21 cellular contexts compared by ENCODE assay signal in genomic region chr12:112575559-112576067, GRCh38.
"Had no signal": no experiment of that assay in that cellular context is flagged by ENCODE, and none has a peak within 500 bp of the region (broad histone marks: within the 10 kb centered on the region; RNA-seq: fewer than 3 reads in every experiment).

No MANE protein-coding gene starts in this region.

- H3K27ac Mint-ChIP-seq: activated B cell treated with CpG ODN at 0.5 μM for 24 hours; activated CD4-positive, alpha-beta memory T cell treated with anti-CD3 and anti-CD28 coated beads, Interleukin-2, amount 10 ng/mL, durations not matched to agents 7 days and 5 days; activated naive CD8-positive, alpha-beta T cell treated with anti-CD3 and anti-CD28 coated beads, Interleukin-2, amount 10 ng/mL, durations not matched to agents 7 days and 5 days; activated T-helper 17 cell treated with anti-CD3 and anti-CD28 coated beads, Interleukin-2, amount 50 U/mL, for 72 hours; nephron; T-helper 2 cell treated with Interferon-gamma antibody and Interleukin-4, amounts not matched to agents 5 μg/mL and 100 μg/mL, for 36 hours had no signal

- H3K4me3 Mint-ChIP-seq: activated B cell treated with CpG ODN at 0.5 μM for 24 hours; activated CD4-positive, alpha-beta memory T cell treated with anti-CD3 and anti-CD28 coated beads, Interleukin-2, amount 10 ng/mL, durations not matched to agents 7 days and 5 days; activated naive CD8-positive, alpha-beta T cell treated with anti-CD3 and anti-CD28 coated beads, Interleukin-2, amount 10 ng/mL, durations not matched to agents 7 days and 5 days; activated T-helper 17 cell treated with anti-CD3 and anti-CD28 coated beads, Interleukin-2, amount 50 U/mL, for 72 hours; T-helper 2 cell treated with Interferon-gamma antibody and Interleukin-4, amounts not matched to agents 5 μg/mL and 100 μg/mL, for 36 hours had no signal

- H3K4me1 Mint-ChIP-seq: activated B cell treated with CpG ODN at 0.5 μM for 24 hours; activated CD4-positive, alpha-beta memory T cell treated with anti-CD3 and anti-CD28 coated beads, Interleukin-2, amount 10 ng/mL, durations not matched to agents 7 days and 5 days; activated naive CD8-positive, alpha-beta T cell treated with anti-CD3 and anti-CD28 coated beads, Interleukin-2, amount 10 ng/mL, durations not matched to agents 7 days and 5 days; activated T-helper 17 cell treated with anti-CD3 and anti-CD28 coated beads, Interleukin-2, amount 50 U/mL, for 72 hours; nephron had no signal

- H3K9me3 ChIP-seq: lower lobe of right lung, prostate gland, right atrium auricular region, upper lobe of right lung had no signal

- H3K36me3 Mint-ChIP-seq: activated naive CD8-positive, alpha-beta T cell treated with anti-CD3 and anti-CD28 coated beads, Interleukin-2, amount 10 ng/mL, durations not matched to agents 7 days and 5 days had no signal

- DNase-seq: activated B cell treated with CpG ODN at 0.5 μM for 24 hours; activated CD4-positive, alpha-beta memory T cell treated with anti-CD3 and anti-CD28 coated beads, Interleukin-2, amount 10 ng/mL, durations not matched to agents 7 days and 5 days; activated CD4-positive, alpha-beta T cell treated with anti-CD3 and anti-CD28 coated beads for 48 hours; activated naive CD4-positive, alpha-beta T cell; activated naive CD8-positive, alpha-beta T cell treated with anti-CD3 and anti-CD28 coated beads, Interleukin-2, amount 10 ng/mL, durations not matched to agents 7 days and 5 days; activated T-cell treated with anti-CD3 and anti-CD28 coated beads, Interleukin-2, amount 50 U/mL, for 1 hour; erythroblast; foreskin melanocyte; islet precursor cell; left colon; lower lobe of right lung; stimulated activated CD4-positive, alpha-beta T cell treated with anti-CD3 and anti-CD28 coated beads, Interleukin-12 subunit alpha, Interleukin-12 subunit beta, amount 100 ng/mL, for 4 hours; stimulated activated CD4-positive, alpha-beta T cell treated with anti-CD3 and anti-CD28 coated beads, Interleukin-1b, Interleukin-23, amount 100 ng/mL, for 48 hours; stimulated activated CD8-positive, alpha-beta memory T cell treated with anti-CD3 and anti-CD28 coated beads, Interleukin-4, amount 100 ng/mL, for 48 hours; stimulated activated naive CD4-positive, alpha-beta T cell; upper lobe of right lung had no signal

- H3K36me3 ChIP-seq: lower lobe of right lung, prostate gland, right atrium auricular region, upper lobe of right lung had no signal

- H3K9me3 Mint-ChIP-seq: activated B cell treated with CpG ODN at 0.5 μM for 24 hours; activated CD4-positive, alpha-beta memory T cell treated with anti-CD3 and anti-CD28 coated beads, Interleukin-2, amount 10 ng/mL, durations not matched to agents 7 days and 5 days; activated naive CD8-positive, alpha-beta T cell treated with anti-CD3 and anti-CD28 coated beads, Interleukin-2, amount 10 ng/mL, durations not matched to agents 7 days and 5 days; activated T-helper 17 cell treated with anti-CD3 and anti-CD28 coated beads, Interleukin-2, amount 50 U/mL, for 72 hours; nephron; T-helper 2 cell treated with Interferon-gamma antibody and Interleukin-4, amounts not matched to agents 5 μg/mL and 100 μg/mL, for 36 hours had no signal

- H3K4me1 ChIP-seq: lower lobe of right lung, prostate gland, upper lobe of right lung had no signal

- H3K4me3 ChIP-seq: lower lobe of right lung, prostate gland, right atrium auricular region, upper lobe of right lung had no signal

- H3K27ac ChIP-seq: lower lobe of right lung, prostate gland, right atrium auricular region, upper lobe of right lung had no signal
